19 cellular contexts compared by ENCODE assay signal in genomic region chr1:173100476-173101107, GRCh38. TPM values are rescaled to one million over a fixed set of nuclear protein-coding genes. Genes with fewer than 3 reads are reported as not detected.
DNase-seq lines count a peak whose midpoint lies in the region; ATAC-seq, FAIRE-seq and TF ChIP-seq lines count a peak whose summit lies in the region.
"Had no signal": no experiment of that assay in that cellular context is flagged by ENCODE, and none has a peak within 500 bp of the region (broad histone marks: within the 10 kb centered on the region; RNA-seq: fewer than 3 reads in every experiment).

No MANE protein-coding gene starts in this region.

- no peaks in the 10 kb centered on the region for H3K36me3 Mint-ChIP-seq in activated T-helper 1 cell treated with anti-CD3 and anti-CD28 coated beads, Interleukin-12 subunit alpha, Interleukin-12 subunit beta, Interleukin-2, Interleukin-4 antibody, amounts not matched to agents 30 ng/mL and 10 ng/mL and 1 ng/mL, durations not matched to agents 14 hours and 24 hours and 36 hours (ENCODE audit: low read depth)

- no peak overlapping the region for H3K27ac Mint-ChIP-seq in activated T-helper 1 cell treated with anti-CD3 and anti-CD28 coated beads, Interleukin-12 subunit alpha, Interleukin-12 subunit beta, Interleukin-2, Interleukin-4 antibody, amounts not matched to agents 30 ng/mL and 10 ng/mL and 1 ng/mL, durations not matched to agents 14 hours and 24 hours and 36 hours
- H3K27ac Mint-ChIP-seq: CD4-positive, alpha-beta T cell had no signal

- CTCF ChIA-PET in endothelial cell of umbilical vein (lab: Charles Lee) = no interaction called here

- no peak overlapping the region for H3K4me3 Mint-ChIP-seq in activated T-helper 1 cell treated with anti-CD3 and anti-CD28 coated beads, Interleukin-12 subunit alpha, Interleukin-12 subunit beta, Interleukin-2, Interleukin-4 antibody, amounts not matched to agents 30 ng/mL and 10 ng/mL and 1 ng/mL, durations not matched to agents 14 hours and 24 hours and 36 hours
- H3K4me3 Mint-ChIP-seq: CD4-positive, alpha-beta T cell; IgD-negative memory B cell had no signal

- no peaks in the 10 kb centered on the region for H3K4me1 ChIP-seq in Loucy (ENCODE audit: insufficient read depth, low read length, poor library complexity, severe bottlenecking)
- no peaks in the 10 kb centered on the region for H3K4me1 ChIP-seq in endothelial cell of umbilical vein (ENCODE audit: control insufficient read depth, extremely low read depth, insufficient read depth, low read length)

- H3K9me3 ChIP-seq in Loucy (ENCODE audit: insufficient read depth, low read depth, low read length) (no peaks in the 10 kb centered on the region), endothelial cell of umbilical vein (replicated peaks; ENCODE audit: control insufficient read depth, insufficient read depth, low read length) (no peaks in the 10 kb centered on the region)

- H2AFZ ChIP-seq in Loucy (ENCODE audit: low read length) (peak overlapping the region; percentile 53), endothelial cell of umbilical vein (ENCODE audit: low read depth, low read length) (peak overlapping the region; percentile 49)
- H2AFZ ChIP-seq: GM23248 had no signal

- no TSS peak for BruUV-seq in endothelial cell of umbilical vein (replicated peaks; lab: Mats Ljungman, UMichigan)

- H3K4me2 ChIP-seq in Loucy (ENCODE audit: low read depth, low read length, poor library complexity, severe bottlenecking) (no peak overlapping the region), endothelial cell of umbilical vein (ENCODE audit: insufficient read depth, low read length) (no peak overlapping the region)
- H3K4me2 ChIP-seq: BLaER1 treated with 17β-estradiol and CSF1 and Interleukin-3, amounts not matched to agents 10 nM and 100 nM had no signal

- H3K4me1 Mint-ChIP-seq in activated T-helper 1 cell treated with anti-CD3 and anti-CD28 coated beads, Interleukin-12 subunit alpha, Interleukin-12 subunit beta, Interleukin-2, Interleukin-4 antibody, amounts not matched to agents 30 ng/mL and 10 ng/mL and 1 ng/mL, durations not matched to agents 14 hours and 24 hours and 36 hours (ENCODE audit: low read depth) = no peaks in the 10 kb centered on the region
- H3K4me1 Mint-ChIP-seq: IgD-negative memory B cell had no signal

- TF ChIP-seq POLR2A in endothelial cell of umbilical vein (IDR thresholded peaks at IDR 0.05; ENCODE audit: low read depth, low read length) = no peak

- H3K9me2 ChIP-seq in Loucy (replicated peaks; ENCODE audit: low read depth, low read length) = no peaks in the 10 kb centered on the region

- ATAC-seq in GM21723 (IDR thresholded peaks at IDR 0.05; ENCODE audit: unreplicated experiment) = no peak

- no peaks in the 10 kb centered on the region for H3F3A ChIP-seq in Loucy (ENCODE audit: low read depth)

- H3K9me3 Mint-ChIP-seq in activated T-helper 1 cell treated with anti-CD3 and anti-CD28 coated beads, Interleukin-12 subunit alpha, Interleukin-12 subunit beta, Interleukin-2, Interleukin-4 antibody, amounts not matched to agents 30 ng/mL and 10 ng/mL and 1 ng/mL, durations not matched to agents 14 hours and 24 hours and 36 hours = peaks cover 12% of the 10 kb centered on the region

- H3K4me3 ChIP-seq in Loucy (ENCODE audit: low read length, poor library complexity, severe bottlenecking) = no peak overlapping the region
- H3K4me3 ChIP-seq in endothelial cell of umbilical vein (replicated peaks in 1 of 3; ENCODE audit: insufficient read depth in 1 of 3, low read depth in 1 of 3, low read length in 3 of 3) = no peak overlapping the region
- H3K4me3 ChIP-seq: BLaER1 treated with 17β-estradiol and CSF1 and Interleukin-3, amounts not matched to agents 10 nM and 100 nM; GM23248 had no signal

- H3K27me3 ChIP-seq in Loucy (ENCODE audit: insufficient read depth, low read length, poor library complexity, severe bottlenecking) (no peaks in the 10 kb centered on the region), endothelial cell of umbilical vein (ENCODE audit: control insufficient read depth in 2 of 2, insufficient read depth in 2 of 2, low read length in 2 of 2) (no peaks in the 10 kb centered on the region)
- H3K27me3 ChIP-seq: BLaER1 treated with 17β-estradiol and CSF1 and Interleukin-3, amounts not matched to agents 10 nM and 100 nM had no signal

- no peak for FAIRE-seq in endothelial cell of umbilical vein (lab: Jason Lieb, UNC)
- FAIRE-seq: H54 had no signal

- no peak overlapping the region for H3K27ac ChIP-seq in endothelial cell of umbilical vein (ENCODE audit: insufficient read depth, low read depth, low read length)
- H3K27ac ChIP-seq: 22Rv1; BLaER1 treated with 17β-estradiol and CSF1 and Interleukin-3, amounts not matched to agents 10 nM and 100 nM; GM23248 had no signal

- peak; percentile 13 for DNase-seq in SIG-M5 treated with dmso at 0.1 percent for 504 hours (lab: John Stamatoyannopoulos, UW; ENCODE audit: unreplicated experiment)
- DNase-seq in SIG-M5 (lab: John Stamatoyannopoulos, UW) = no peak
- peak; percentile 20 for DNase-seq in RPMI7951 (ENCODE audit: low read depth)
- no peak for DNase-seq in endothelial cell of umbilical vein (ENCODE audit: low read depth, low spot score)
- no peak for DNase-seq in NCI-H2029 treated with DMSO at 0.1 percent for 48 hours (lab: John Stamatoyannopoulos, UW)
- no peak for DNase-seq in activated T-helper 1 cell treated with anti-CD3 and anti-CD28 coated beads, Interleukin-12 subunit alpha, Interleukin-12 subunit beta, Interleukin-2, Interleukin-4 antibody, amounts not matched to agents 30 ng/mL and 10 ng/mL and 1 ng/mL, durations not matched to agents 14 hours and 24 hours and 36 hours (ENCODE audit: low spot score)
- DNase-seq: CD4-positive, alpha-beta T cell; COR-L47; DMS53; GF-D8; GM23248 had no signal

- no peaks in the 10 kb centered on the region for H3K9me1 ChIP-seq in endothelial cell of umbilical vein (replicated peaks; ENCODE audit: control insufficient read depth, extremely low read depth, insufficient read depth, low read length)

- no peaks in the 10 kb centered on the region for H3K27me3 Mint-ChIP-seq in activated T-helper 1 cell treated with anti-CD3 and anti-CD28 coated beads, Interleukin-12 subunit alpha, Interleukin-12 subunit beta, Interleukin-2, Interleukin-4 antibody, amounts not matched to agents 30 ng/mL and 10 ng/mL and 1 ng/mL, durations not matched to agents 14 hours and 24 hours and 36 hours (ENCODE audit: insufficient read depth)
- H3K27me3 Mint-ChIP-seq: CD4-positive, alpha-beta T cell; IgD-negative memory B cell had no signal

- intact Hi-C loops in endothelial cell of umbilical vein (cut with micrococcal nuclease) = no loop called here
- intact Hi-C loops in activated T-helper 1 cell treated with anti-CD3 and anti-CD28 coated beads, Interleukin-12 subunit alpha, Interleukin-12 subunit beta, Interleukin-2, Interleukin-4 antibody, amounts not matched to agents 30 ng/mL and 10 ng/mL and 1 ng/mL, durations not matched to agents 14 hours and 24 hours and 36 hours (cut with micrococcal nuclease) = no loop called here

- no peak for TF ChIP-seq CTCF in Loucy (conservative IDR thresholded peaks at IDR 0.05; ENCODE audit: low read length)
- TF ChIP-seq CTCF in endothelial cell of umbilical vein (IDR thresholded peaks at IDR 0.05; ENCODE audit: extremely low read depth in 1 of 2, insufficient read depth in 1 of 2, low read depth in 1 of 2, low read length in 2 of 2) = no peak

- dilution Hi-C loops in endothelial cell of umbilical vein (cut with MboI; ENCODE audit: extremely low pct_ligation_motif_present, low sequenced_read_pairs) = no loop called here

- POLR2A ChIA-PET in endothelial cell of umbilical vein (lab: Charles Lee) = no interaction called here

- H4K20me1 ChIP-seq in Loucy (ENCODE audit: insufficient read depth, low read length, poor library complexity, severe bottlenecking) = no peaks in the 10 kb centered on the region
- H4K20me1 ChIP-seq in endothelial cell of umbilical vein (replicated peaks; ENCODE audit: control insufficient read depth, extremely low read depth, insufficient read depth, low read length) = no peaks in the 10 kb centered on the region
- H4K20me1 ChIP-seq: BLaER1 treated with 17β-estradiol and CSF1 and Interleukin-3, amounts not matched to agents 10 nM and 100 nM had no signal

- no peaks in the 10 kb centered on the region for H3K36me3 ChIP-seq in Loucy (ENCODE audit: insufficient read depth, low read length)
- no peaks in the 10 kb centered on the region for H3K36me3 ChIP-seq in endothelial cell of umbilical vein (ENCODE audit: control insufficient read depth in 2 of 2, extremely low read depth in 1 of 2, insufficient read depth in 2 of 2, low read length in 2 of 2)

- H3K9ac ChIP-seq in Loucy (ENCODE audit: low read depth, low read length, poor library complexity, severe bottlenecking) (no peak overlapping the region), endothelial cell of umbilical vein (replicated peaks; ENCODE audit: extremely low read depth, insufficient read depth, low read length) (no peak overlapping the region)
- H3K9ac ChIP-seq: BLaER1 treated with 17β-estradiol and CSF1 and Interleukin-3, amounts not matched to agents 10 nM and 100 nM; GM23248 had no signal

- H3K79me2 ChIP-seq in Loucy (ENCODE audit: insufficient read depth, low read length) (no peaks in the 10 kb centered on the region), endothelial cell of umbilical vein (ENCODE audit: control insufficient read depth, insufficient read depth, low read length) (no peaks in the 10 kb centered on the region)

TF ChIP-seq in endothelial cell of umbilical vein, 7 proteins besides CTCF, POLR2A, EP300 and RAD21 (continues in another document):
- no peak for TF ChIP-seq JUN (IDR thresholded peaks at IDR 0.05; ENCODE audit: borderline replicate concordance, insufficient read depth, insufficient read length, low read depth)
- no peak for TF ChIP-seq FOS (IDR thresholded peaks at IDR 0.05; ENCODE audit: borderline replicate concordance, insufficient read depth, low read length)
- no peak for TF ChIP-seq MYC (IDR thresholded peaks at IDR 0.05; ENCODE audit: low read depth, low read length)
- no peak for TF ChIP-seq GATA2 (IDR thresholded peaks at IDR 0.05; ENCODE audit: insufficient read depth, insufficient read length, low read depth, low read length)

RNA-seq across cellular contexts. Expression of gene TNFSF18, which starts 49.9 kb away (rescaled TPM):
- 0.10 and 0.12 TPM in 2 replicates for total RNA-seq in RPMI7951 (2014; rRNA removed; shearing (Covaris generic))
- 39.4 and 39.9 TPM in 2 replicates for total RNA-seq in endothelial cell of umbilical vein
- polyA plus RNA-seq in endothelial cell of umbilical vein = 13.0 and 15.3 TPM in 2 replicates
- 16.2 and 21.7 TPM in 2 replicates for polyA plus RNA-seq in endothelial cell of umbilical vein (2011; cell fraction: cytosol; rRNA removed)
- 11.4 and 11.5 TPM in 2 replicates for polyA plus RNA-seq in endothelial cell of umbilical vein (2011; cell fraction: nucleus; rRNA removed)
- polyA plus RNA-seq in endothelial cell of umbilical vein (2012) = 17.0 and 34.3 TPM in 2 replicates
- 14.6 and 17.8 TPM in 2 replicates for polyA minus RNA-seq in endothelial cell of umbilical vein
- polyA minus RNA-seq in endothelial cell of umbilical vein (2011; cell fraction: cytosol; rRNA and poly(A)+ RNA removed) = not detected
- polyA minus RNA-seq in endothelial cell of umbilical vein (2011; cell fraction: nucleus; rRNA and poly(A)+ RNA removed) = 11.3 and 13.7 TPM in 2 replicates
- not detected in 2 replicates for total RNA-seq in activated T-helper 1 cell treated with anti-CD3 and anti-CD28 coated beads, Interleukin-12 subunit alpha, Interleukin-12 subunit beta, Interleukin-2, Interleukin-4 antibody, amounts not matched to agents 30 ng/mL and 10 ng/mL and 1 ng/mL, durations not matched to agents 14 hours and 24 hours and 36 hours
- total RNA-seq: A673; CD4-positive, alpha-beta T cell; HT-29 had no signal
- polyA plus RNA-seq: IgD-negative memory B cell had no signal

Comparison
In these comparisons a context has a peak if more than half of its experiments do, and no peak if none do; other contexts are left out.
1. DNase-seq: peak in SIG-M5 treated with dmso at 0.1 percent for 504 hours (single experiment) and RPMI7951 (single experiment); none in SIG-M5 (single experiment), endothelial cell of umbilical vein (single experiment), NCI-H2029 treated with DMSO at 0.1 percent for 48 hours (single experiment) and activated T-helper 1 cell treated with anti-CD3 and anti-CD28 coated beads, Interleukin-12 subunit alpha, Interleukin-12 subunit beta, Interleukin-2, Interleukin-4 antibody, amounts not matched to agents 30 ng/mL and 10 ng/mL and 1 ng/mL, durations not matched to agents 14 hours and 24 hours and 36 hours (single experiment).
2. RNA of gene TNFSF18, which starts 49.9 kb away (total RNA-seq): 39.4 to 39.9 TPM in endothelial cell of umbilical vein; 0.10 to 0.12 TPM in RPMI7951 and not detected in activated T-helper 1 cell treated with anti-CD3 and anti-CD28 coated beads, Interleukin-12 subunit alpha, Interleukin-12 subunit beta, Interleukin-2, Interleukin-4 antibody, amounts not matched to agents 30 ng/mL and 10 ng/mL and 1 ng/mL, durations not matched to agents 14 hours and 24 hours and 36 hours; every median in the first group is over 10 times any median in the second.